27 cellular contexts compared by ENCODE assay signal in genomic region chr2:231293163-231293562, GRCh38.
A peak's percentile ranks its signal among the peaks of the same experiment; 100 is the strongest.
DNase-seq lines count a peak whose midpoint lies in the region; ATAC-seq, FAIRE-seq and TF ChIP-seq lines count a peak whose summit lies in the region.
"Had no signal": no experiment of that assay in that cellular context is flagged by ENCODE, and none has a peak within 500 bp of the region (broad histone marks: within the 10 kb centered on the region; RNA-seq: fewer than 3 reads in every experiment).

No MANE protein-coding gene starts in this region.

- no peak overlapping the region for H4K91ac ChIP-seq in neuronal stem cell (ENCODE audit: low read depth, low read length, poor library complexity)

- H2BK12ac ChIP-seq in neuronal stem cell (ENCODE audit: low read length): no peak overlapping the region

- no peak for ATAC-seq in HG03108 (IDR thresholded peaks at IDR 0.05; ENCODE audit: unreplicated experiment)
- ATAC-seq: CD8-positive, alpha-beta T cell; GM23338 had no signal

- H3K27ac Mint-ChIP-seq in osteocyte (ENCODE audit: unreplicated experiment): no peak overlapping the region
- H3K27ac Mint-ChIP-seq: CD8-positive, alpha-beta T cell; GM23338 had no signal

- H3K14ac ChIP-seq in neuronal stem cell (ENCODE audit: low read length): no peak overlapping the region

- H3K4me2 ChIP-seq in BLaER1 treated with 17β-estradiol and CSF1 and Interleukin-3, amounts not matched to agents 10 nM and 100 nM: peak overlapping the region; percentile 56 to 86 (median 81); a peak in 21 of 22 replicates
- no peak overlapping the region for H3K4me2 ChIP-seq in neuronal stem cell (ENCODE audit: insufficient read depth, low read length, poor library complexity, severe bottlenecking)
- H3K4me2 ChIP-seq: GM23338 had no signal

- H3K36me3 ChIP-seq in BLaER1 treated with 17β-estradiol and CSF1 and Interleukin-3, amounts not matched to agents 10 nM and 100 nM: no peaks in the 10 kb centered on the region
- H3K36me3 ChIP-seq in bronchial epithelial cell (ENCODE audit: control insufficient read depth, insufficient read depth, low read length) (no peaks in the 10 kb centered on the region), neuronal stem cell (replicated peaks in 1 of 2; ENCODE audit: control insufficient read depth in 2 of 2, insufficient read depth in 2 of 2, low read length in 2 of 2) (peaks cover 7 to 65% of the 10 kb centered on the region in 2 donors)
- H3K36me3 ChIP-seq: SJSA1 had no signal

- peaks cover 7% of the 10 kb centered on the region for H3K4me1 Mint-ChIP-seq in osteocyte (ENCODE audit: unreplicated experiment)

- no peak overlapping the region for H3K4ac ChIP-seq in neuronal stem cell (ENCODE audit: low read length)

- H3K36me3 Mint-ChIP-seq in osteocyte (ENCODE audit: unreplicated experiment): peaks cover 69% of the 10 kb centered on the region
- H3K36me3 Mint-ChIP-seq: CD8-positive, alpha-beta T cell had no signal

- no peak overlapping the region for H3K9ac ChIP-seq in BLaER1 treated with 17β-estradiol and CSF1 and Interleukin-3, amounts not matched to agents 10 nM and 100 nM
- H3K9ac ChIP-seq in neuronal stem cell (ENCODE audit: low read depth, low read length, poor library complexity): no peak overlapping the region

- no peak overlapping the region for H2AK5ac ChIP-seq in neuronal stem cell (ENCODE audit: low read depth, low read length)

- H2BK15ac ChIP-seq in neuronal stem cell (ENCODE audit: low read length): no peak overlapping the region

- H2BK5ac ChIP-seq in neuronal stem cell (ENCODE audit: low read length): no peak overlapping the region

- H3K9me3 ChIP-seq in BLaER1 treated with 17β-estradiol and CSF1 and Interleukin-3, amounts not matched to agents 10 nM and 100 nM (replicated peaks in 1 of 11): no peaks in the 10 kb centered on the region
- peaks cover 0 to 2% of the 10 kb centered on the region in 2 donors for H3K9me3 ChIP-seq in neuronal stem cell (replicated peaks in 1 of 2; ENCODE audit: control insufficient read depth in 2 of 2, insufficient read depth in 1 of 2, low read depth in 1 of 2, low read length in 2 of 2)
- H3K9me3 ChIP-seq: Caco-2, SJSA1 had no signal

- peak; percentile 73 for FAIRE-seq in bronchial epithelial cell (lab: Jason Lieb, UNC)
- FAIRE-seq: A204.1 had no signal

- H3K4me3 Mint-ChIP-seq in osteocyte (ENCODE audit: unreplicated experiment): no peak overlapping the region
- H3K4me3 Mint-ChIP-seq: CD8-positive, alpha-beta T cell; GM23338; H9 had no signal

- no peak overlapping the region for H3K27ac ChIP-seq in BLaER1 treated with 17β-estradiol and CSF1 and Interleukin-3, amounts not matched to agents 10 nM and 100 nM
- no peak overlapping the region for H3K27ac ChIP-seq in neuronal stem cell (replicated peaks; ENCODE audit: low read length)
- H3K27ac ChIP-seq: C4-2B, SJSA1 had no signal

- H3K4me3 ChIP-seq in BLaER1 treated with 17β-estradiol and CSF1 and Interleukin-3, amounts not matched to agents 10 nM and 100 nM: no peak overlapping the region
- H3K4me3 ChIP-seq in bronchial epithelial cell (ENCODE audit: low read depth, low read length) (no peak overlapping the region), neuronal stem cell (ENCODE audit: low read length in 2 of 2) (no peak overlapping the region)
- H3K4me3 ChIP-seq: GM23338, SJSA1 had no signal

- TF ChIP-seq CTCF in bronchial epithelial cell (IDR thresholded peaks at IDR 0.05; ENCODE audit: insufficient read depth, low read length, severe bottlenecking) (no peak), osteocyte (IDR thresholded peaks at IDR 0.05) (no peak)

- H3K9me3 Mint-ChIP-seq in osteocyte (ENCODE audit: unreplicated experiment): no peaks in the 10 kb centered on the region
- H3K9me3 Mint-ChIP-seq: CD8-positive, alpha-beta T cell; GM23338; H9 had no signal

- H3K18ac ChIP-seq in neuronal stem cell (ENCODE audit: low read length): no peak overlapping the region

- H3K23ac ChIP-seq in neuronal stem cell (ENCODE audit: low read depth, low read length, poor library complexity): no peak overlapping the region

- no peaks in the 10 kb centered on the region for H3K79me1 ChIP-seq in neuronal stem cell (ENCODE audit: low read depth, low read length)

- peaks cover 32 to 75% (median 44%) of the 10 kb centered on the region in 10 experiments for H3K4me1 ChIP-seq in BLaER1 treated with 17β-estradiol and CSF1 and Interleukin-3, amounts not matched to agents 10 nM and 100 nM
- peaks cover 6 to 12% of the 10 kb centered on the region in 2 donors for H3K4me1 ChIP-seq in neuronal stem cell (ENCODE audit: control insufficient read depth in 2 of 2, insufficient read depth in 1 of 2, low read depth in 1 of 2, low read length in 2 of 2)
- H3K4me1 ChIP-seq: Caco-2 had no signal

- H3K27me3 ChIP-seq in BLaER1 treated with 17β-estradiol and CSF1 and Interleukin-3, amounts not matched to agents 10 nM and 100 nM: no peaks in the 10 kb centered on the region
- H3K27me3 ChIP-seq in bronchial epithelial cell (ENCODE audit: control insufficient read depth, insufficient read depth, low read length): no peaks in the 10 kb centered on the region
- H3K27me3 ChIP-seq in neuronal stem cell (ENCODE audit: control insufficient read depth in 3 of 3, insufficient read depth in 3 of 3, low read depth in 1 of 3, low read length in 3 of 3): no peaks in the 10 kb centered on the region
- H3K27me3 ChIP-seq: SJSA1 had no signal

- no peaks in the 10 kb centered on the region for H3K27me3 Mint-ChIP-seq in osteocyte (ENCODE audit: unreplicated experiment)

- no peak overlapping the region for H2BK120ac ChIP-seq in neuronal stem cell (ENCODE audit: low read depth, low read length)

- H4K8ac ChIP-seq in neuronal stem cell (ENCODE audit: low read depth, low read length): no peak overlapping the region

- H4K20me1 ChIP-seq in BLaER1 treated with 17β-estradiol and CSF1 and Interleukin-3, amounts not matched to agents 10 nM and 100 nM: no peaks in the 10 kb centered on the region

- H2AFZ ChIP-seq in neuronal stem cell (ENCODE audit: low read length): no peak overlapping the region
- H2AFZ ChIP-seq: GM23338 had no signal

- WGBS in neuronal stem cell (ENCODE audit: extremely low coverage in 2 of 2, insufficient read length in 2 of 2, insufficient replicate concordance in 1 of 2), 2 donors: no CpG with 5 or more reads among the region's 4 CpGs

- DNase-seq in activated CD4-positive, alpha-beta T cell treated with anti-CD3 and anti-CD28 coated beads for 48 hours: peak; percentile 7
- no peak for DNase-seq in activated CD4-positive, alpha-beta T cell treated with anti-CD3 and anti-CD28 coated beads, Interleukin-2, amount 50 U/mL, for 1 hour
- DNase-seq in bronchial epithelial cell (ENCODE audit: low read depth) (no peak), osteocyte (ENCODE audit: extremely low spot score, unreplicated experiment) (peak; percentile 56), neuronal stem cell (ENCODE audit: low spot score) (no peak)
- DNase-seq: AML-193; Caco-2; CD8-positive, alpha-beta T cell; DMS79; EL; GDM1; H9; KBM-7; NCI-H1048; NCI-H1417; NCI-H1694; NCI-H2029 treated with DMSO at 0.1 percent for 48 hours; NCI-H446 treated with DMSO at 0.1 percent for 48 hours; NCI-H526; Right ventricle myocardium superior; RPMI8226 had no signal

Comparison
In these comparisons a context has a peak if more than half of its experiments do, and no peak if none do; other contexts are left out.
1. DNase-seq: peak in activated CD4-positive, alpha-beta T cell treated with anti-CD3 and anti-CD28 coated beads for 48 hours (single experiment) and osteocyte (single experiment); none in activated CD4-positive, alpha-beta T cell treated with anti-CD3 and anti-CD28 coated beads, Interleukin-2, amount 50 U/mL, for 1 hour (single experiment), bronchial epithelial cell (single experiment) and neuronal stem cell (single experiment).